ENCODE assay signal across 16 cellular contexts in genomic region chr1:6091823-6092109, GRCh38. TPM values are rescaled to one million over a fixed set of nuclear protein-coding genes. Genes with fewer than 3 reads are reported as not detected.
DNase-seq lines count a peak whose midpoint lies in the region; ATAC-seq and TF ChIP-seq lines count a peak whose summit lies in the region.
"Had no signal": no experiment of that assay in that cellular context is flagged by ENCODE, and none has a peak within 500 bp of the region (broad histone marks: within the 10 kb centered on the region; RNA-seq: fewer than 3 reads in every experiment).

No MANE protein-coding gene starts in this region.

- ATAC-seq in Right ventricle myocardium inferior (no peak), right cardiac atrium (no peak), GM21576 (IDR thresholded peaks at IDR 0.05; ENCODE audit: unreplicated experiment) (no peak)

- POLR2A ChIA-PET in HEK293 (lab: Yijun Ruan, JAX), result no interaction called here

- H2BK5ac ChIP-seq in neuronal stem cell (ENCODE audit: low read length), result no peak overlapping the region

- H3K36me3 ChIP-seq in HEK293 (ENCODE audit: control insufficient read depth in 2 of 2, insufficient read depth in 1 of 2, low read length in 2 of 2), result no peaks in the 10 kb centered on the region
- no peaks in the 10 kb centered on the region for H3K36me3 ChIP-seq in neuronal stem cell (replicated peaks in 1 of 2; ENCODE audit: control insufficient read depth in 2 of 2, insufficient read depth in 2 of 2, low read length in 2 of 2)
- H3K36me3 ChIP-seq: HAP-1 had no signal

- in situ Hi-C loops in KBM-7 (cut with MboI; ENCODE audit: low pct_unique_long_range_greater_than_20kb, low sequenced_read_pairs), result no loop called here

- H3K4me3 ChIP-seq in right cardiac atrium (ENCODE audit: low read length) (no peak overlapping the region), HEK293 (ENCODE audit: low read depth, low read length) (no peak overlapping the region), neuronal stem cell (ENCODE audit: low read length in 2 of 2) (no peak overlapping the region)
- H3K4me3 ChIP-seq: HAP-1 had no signal

- no peak overlapping the region for H3K14ac ChIP-seq in neuronal stem cell (ENCODE audit: low read length)

- H2BK120ac ChIP-seq in neuronal stem cell (ENCODE audit: low read depth, low read length), result no peak overlapping the region

- DNase-seq in Right ventricle myocardium inferior (ENCODE audit: missing footprints) (peak; percentile 26), right cardiac atrium (no peak), neuronal stem cell (ENCODE audit: low spot score) (no peak), KBM-7 (no peak)
- DNase-seq: C1 segment of cervical spinal cord; Calu3; CD4-positive, alpha-beta memory T cell; COR-L47; DMS53; DMS79 treated with DMSO at 0.1 percent for 48 hours; GF-D8; GOT3 had no signal

- H3K27me3 ChIP-seq in right cardiac atrium (ENCODE audit: control insufficient read depth, insufficient read depth), result no peaks in the 10 kb centered on the region
- peaks cover 0 to 39% (median 0%) of the 10 kb centered on the region in 3 experiments for H3K27me3 ChIP-seq in neuronal stem cell (ENCODE audit: control insufficient read depth in 3 of 3, insufficient read depth in 3 of 3, low read depth in 1 of 3, low read length in 3 of 3)

- no peak overlapping the region for H2BK15ac ChIP-seq in neuronal stem cell (ENCODE audit: low read length)

- H3K27ac ChIP-seq in right cardiac atrium (ENCODE audit: low read length) (no peak overlapping the region), HEK293 (ENCODE audit: extremely low read depth, low read depth, low read length) (no peak overlapping the region), neuronal stem cell (replicated peaks; ENCODE audit: low read length) (no peak overlapping the region)
- H3K27ac ChIP-seq: 22Rv1 had no signal

- no peak for TF ChIP-seq CTCF in HEK293 (tag by site-specific recombination; IDR thresholded peaks at IDR 0.05)

- no peak overlapping the region for H4K8ac ChIP-seq in neuronal stem cell (ENCODE audit: low read depth, low read length)

- H3K18ac ChIP-seq in neuronal stem cell (ENCODE audit: low read length), result no peak overlapping the region

- no peak overlapping the region for H2BK12ac ChIP-seq in neuronal stem cell (ENCODE audit: low read length)

- peaks cover 1% of the 10 kb centered on the region for H3K79me1 ChIP-seq in neuronal stem cell (ENCODE audit: low read depth, low read length)

- CTCF ChIA-PET in HEK293 (lab: Yijun Ruan, JAX), result no interaction called here

- no peaks in the 10 kb centered on the region for H3K4me1 ChIP-seq in right cardiac atrium (ENCODE audit: control insufficient read depth, insufficient read depth, low read length)
- H3K4me1 ChIP-seq in HEK293 (ENCODE audit: control insufficient read depth, insufficient read depth, low read length), result no peaks in the 10 kb centered on the region
- H3K4me1 ChIP-seq in neuronal stem cell (ENCODE audit: control insufficient read depth in 2 of 2, insufficient read depth in 1 of 2, low read depth in 1 of 2, low read length in 2 of 2), result no peaks in the 10 kb centered on the region
- H3K4me1 ChIP-seq: HAP-1 had no signal

- intact Hi-C loops in Right ventricle myocardium inferior (cut with DNase I) (no loop called here), right cardiac atrium (cut with DNase I) (no loop called here)

- H3K9me3 ChIP-seq in right cardiac atrium (ENCODE audit: control insufficient read depth, low read length) (no peaks in the 10 kb centered on the region), HEK293 (ENCODE audit: control insufficient read depth, insufficient read depth, low read depth, low read length) (no peaks in the 10 kb centered on the region), neuronal stem cell (replicated peaks in 1 of 2; ENCODE audit: control insufficient read depth in 2 of 2, insufficient read depth in 1 of 2, low read depth in 1 of 2, low read length in 2 of 2) (no peaks in the 10 kb centered on the region)
- H3K9me3 ChIP-seq: HAP-1 had no signal

- peak overlapping the region; percentile 88 for H2AK5ac ChIP-seq in neuronal stem cell (ENCODE audit: low read depth, low read length)

- H3K4ac ChIP-seq in neuronal stem cell (ENCODE audit: low read length), result no peak overlapping the region

- no peak overlapping the region for H4K91ac ChIP-seq in neuronal stem cell (ENCODE audit: low read depth, low read length, poor library complexity)

- H2AFZ ChIP-seq in neuronal stem cell (ENCODE audit: low read length), result no peak overlapping the region

- H3K9ac ChIP-seq in neuronal stem cell (ENCODE audit: low read depth, low read length, poor library complexity), result no peak overlapping the region

- WGBS in right cardiac atrium, result 88% methylated on average over 10 of the region's 10 CpGs
- WGBS in neuronal stem cell (ENCODE audit: extremely low coverage in 2 of 2, insufficient read length in 2 of 2, insufficient replicate concordance in 1 of 2), 2 donors, result no CpG with 5 or more reads among the region's 10 CpGs

- no peak overlapping the region for H3K4me2 ChIP-seq in neuronal stem cell (ENCODE audit: insufficient read depth, low read length, poor library complexity, severe bottlenecking)

- peak overlapping the region; percentile 65 for H3K23ac ChIP-seq in neuronal stem cell (ENCODE audit: low read depth, low read length, poor library complexity)

TF ChIP-seq in HEK293, 187 proteins besides CTCF, POLR2A, EP300 and RAD21:
- peak; percentile 69 for TF ChIP-seq ZIC2 (tag by site-specific recombination; IDR thresholded peaks at IDR 0.05)
- no peak for TF ChIP-seq ZNF792 (tag by site-specific recombination; IDR thresholded peaks at IDR 0.05)
- no peak for TF ChIP-seq ZNF561 (tag by site-specific recombination; IDR thresholded peaks at IDR 0.05; ENCODE audit: borderline replicate concordance)

RNA-seq across cellular contexts. Expression of gene KCNAB2, which starts 46.1 kb away (rescaled TPM):
- total RNA-seq in Right ventricle myocardium inferior, result 21.0 TPM
- total RNA-seq in right cardiac atrium, result 10 to 100 TPM; 15.4 to 25.6 (median 19.0) TPM
- polyA plus RNA-seq in right cardiac atrium, result 12.6 TPM
- 5.4 TPM for polyA plus RNA-seq in neuronal stem cell (2013, experiment 1 of 2)
- 6.0 TPM for polyA plus RNA-seq in neuronal stem cell (2013, experiment 2 of 2)
